In genomic region chr18:55998071-55998522, GRCh38 we compare ENCODE assay signal across 10 cellular contexts.
DNase-seq lines count a peak whose midpoint lies in the region; ATAC-seq, FAIRE-seq and TF ChIP-seq lines count a peak whose summit lies in the region.
"Had no signal": no experiment of that assay in that cellular context is flagged by ENCODE, and none has a peak within 500 bp of the region (broad histone marks: within the 10 kb centered on the region; RNA-seq: fewer than 3 reads in every experiment).

No MANE protein-coding gene starts in this region.

- peak overlapping the region; percentile 75; the same call in 1 of the 2 replicates for H2BK15ac ChIP-seq in H1 (ENCODE audit: low read length)

- DNase-seq in AG04450 (ENCODE audit: low read depth, low spot score) (no peak), NCI-H1694 treated with DMSO at 0.1 percent for 48 hours (lab: John Stamatoyannopoulos, UW) (peak; percentile 50), H1 (ENCODE audit: low read depth in 1 of 2, low spot score in 2 of 2) (peak in 1 of 2 experiments; percentile 51), GF-D8 (lab: John Stamatoyannopoulos, UW) (no peak), NOMO-1 treated with DMSO at 0.1 percent for 48 hours (lab: John Stamatoyannopoulos, UW; ENCODE audit: unreplicated experiment) (no peak)
- DNase-seq: activated CD4-positive, alpha-beta T cell treated with anti-CD3 and anti-CD28 coated beads, Interleukin-2, amount 50 U/mL, for 1 hour had no signal

- H2BK12ac ChIP-seq in H1 (ENCODE audit: low read depth, low read length) = peak overlapping the region; percentile 83; the same call in 1 of the 2 replicates

- H3K36me3 ChIP-seq in H1 (ENCODE audit: control insufficient read depth in 2 of 4, insufficient read depth in 4 of 4, low read length in 3 of 4) (no peaks in the 10 kb centered on the region), muscle layer of duodenum (ENCODE audit: control insufficient read depth in 1 of 2, insufficient read depth in 2 of 2, low read length in 2 of 2) (no peaks in the 10 kb centered on the region)

- H3K27ac ChIP-seq in AG04450 (ENCODE audit: low read depth, low read length) (no peak overlapping the region), H1 (ENCODE audit: low read depth, low read length) (0 out of 2 replicates have a peak overlapping the region, but pooled peaks have one; percentile 33), muscle layer of duodenum (ENCODE audit: low read length) (peak overlapping the region; percentile 7)

- H4K91ac ChIP-seq in H1 (replicated peaks; ENCODE audit: insufficient read length, low read length) = no peak overlapping the region

- TF ChIP-seq RAD21 in H1 (IDR thresholded peaks at IDR 0.05 in 1 of 2, conservative IDR thresholded peaks at IDR 0.05 in 1 of 2; ENCODE audit: low read depth in 2 of 2, low read length in 2 of 2) = peak; percentile 4 to 7; a peak in 1 of 4 replicates

- no peak overlapping the region for H3K56ac ChIP-seq in H1 (replicated peaks; ENCODE audit: insufficient read length, low read depth, low read length)

- no peak for TF ChIP-seq EP300 in H1 (IDR thresholded peaks at IDR 0.05; ENCODE audit: borderline replicate concordance in 1 of 2, low read depth in 2 of 2, low read length in 2 of 2)

- TF ChIP-seq CTCF in AG04450 (IDR thresholded peaks at IDR 0.05; ENCODE audit: low read depth, low read length) = no peak
- no peak for TF ChIP-seq CTCF in H1 (IDR thresholded peaks at IDR 0.05; ENCODE audit: control extremely low read depth in 1 of 3, insufficient read depth in 1 of 3, low read depth in 1 of 3, low read length in 3 of 3)

- no peak overlapping the region for H2BK20ac ChIP-seq in H1 (ENCODE audit: low read length)

- H4K20me1 ChIP-seq in H1 (replicated peaks in 1 of 2; ENCODE audit: control insufficient read depth in 1 of 2, insufficient read depth in 2 of 2, low read length in 2 of 2) = no peaks in the 10 kb centered on the region

- H2AFZ ChIP-seq in H1 (ENCODE audit: low read length) = peak overlapping the region; percentile 36; the same call in 1 of the 2 replicates

- H4K5ac ChIP-seq in H1 (ENCODE audit: insufficient read length, low read depth, low read length) = no peak overlapping the region

- H3K14ac ChIP-seq in H1 (ENCODE audit: insufficient read length) = no peak overlapping the region

- no peak for TF ChIP-seq POLR2A in H1 (IDR thresholded peaks at IDR 0.05; ENCODE audit: control extremely low read depth in 1 of 2, low read depth in 2 of 2, low read length in 2 of 2)

- H3K4me2 ChIP-seq in H1 (ENCODE audit: insufficient read depth in 1 of 2, low read depth in 2 of 2, low read length in 2 of 2) = peak overlapping the region; percentile 22 to 34; a peak in 3 of 4 replicates

- no peaks in the 10 kb centered on the region for H3K79me2 ChIP-seq in H1 (ENCODE audit: control insufficient read depth in 1 of 2, insufficient read depth in 2 of 2, low read length in 2 of 2)

- no peaks in the 10 kb centered on the region for H3K79me1 ChIP-seq in H1 (ENCODE audit: low read depth, low read length)

- 0 out of 2 replicates have a peak overlapping the region, but pooled peaks have one; percentile 21 for H2BK5ac ChIP-seq in H1 (ENCODE audit: low read depth, low read length)

- POLR2A ChIA-PET in AG04450 (lab: Yijun Ruan, JAX) = interaction anchor here (1.1 kb wide), 1 partner anchor 15 kb away, joined by 3 read pairs; no protein-coding TSS in a partner anchor
- POLR2A ChIA-PET in H1 (lab: Charles Lee; ENCODE audit: partially characterized antibody) = no interaction called here

- peak overlapping the region; percentile 14 for H3K4me3 ChIP-seq in AG04450 (ENCODE audit: low read depth, low read length)
- no peak overlapping the region for H3K4me3 ChIP-seq in H1 (ENCODE audit: extremely low read depth in 1 of 4, insufficient read depth in 2 of 4, low read depth in 3 of 4, low read length in 4 of 4)
- H3K4me3 ChIP-seq in muscle layer of duodenum (ENCODE audit: low read depth in 1 of 2, low read length in 2 of 2) = peak overlapping the region; percentile 12 to 34
- H3K4me3 ChIP-seq: lung had no signal

- no peak overlapping the region for H4K8ac ChIP-seq in H1 (ENCODE audit: extremely low read depth, insufficient read depth, low read length)

- CTCF ChIA-PET in AG04450 (lab: Charles Lee) (interaction anchor here (0.7 to 1.4 kb wide), 5 partner anchors 10 to 763 kb away, joined by 3 to 4 read pairs (median 3); no protein-coding TSS in a partner anchor), H1 (lab: Charles Lee; ENCODE audit: partially characterized antibody) (interaction anchor here (1.6 to 1.8 kb wide), 2 partner anchors 9 to 20 kb away, joined by 4 to 6 read pairs; no protein-coding TSS in a partner anchor)

- H3K27me3 ChIP-seq in AG04450 (ENCODE audit: control insufficient read depth, insufficient read depth, low read length) = no peaks in the 10 kb centered on the region
- no peaks in the 10 kb centered on the region for H3K27me3 ChIP-seq in H1 (replicated peaks in 1 of 4; ENCODE audit: control insufficient read depth in 3 of 4, extremely low read depth in 1 of 4, insufficient read depth in 3 of 4, low read length in 3 of 4)
- H3K27me3 ChIP-seq in muscle layer of duodenum (ENCODE audit: low read depth, low read length) = no peaks in the 10 kb centered on the region

- H2BK120ac ChIP-seq in H1 (replicated peaks; ENCODE audit: low read depth, low read length) = no peak overlapping the region

- FAIRE-seq in H1 (lab: Jason Lieb, UNC) = peak; percentile 13

- no peak overlapping the region for H3K23ac ChIP-seq in H1 (ENCODE audit: insufficient read length)

- peak overlapping the region; percentile 84; the same call in 1 of the 2 replicates for H2AK5ac ChIP-seq in H1 (ENCODE audit: low read depth, low read length)

- H3K18ac ChIP-seq in H1 (ENCODE audit: extremely low read depth, low read length) = peak overlapping the region; percentile 2; the same call in 1 of the 2 replicates

- H3K9ac ChIP-seq in H1 (replicated peaks in 1 of 4; ENCODE audit: extremely low read depth in 1 of 4, low read depth in 3 of 4, low read length in 3 of 4) = no peak overlapping the region

- H3K4me1 ChIP-seq in H1 (replicated peaks in 1 of 4; ENCODE audit: control insufficient read depth in 3 of 4, insufficient read depth in 4 of 4, low read length in 3 of 4) (peaks cover 5 to 16% (median 12%) of the 10 kb centered on the region in 4 experiments; a peak in 5 of 7 replicates), muscle layer of duodenum (ENCODE audit: control insufficient read depth in 1 of 2, insufficient read depth in 2 of 2, low read length in 2 of 2) (no peaks in the 10 kb centered on the region)

- ATAC-seq in GM18870 (IDR thresholded peaks at IDR 0.05; ENCODE audit: unreplicated experiment) (no peak), GM21717 (IDR thresholded peaks at IDR 0.05; ENCODE audit: unreplicated experiment) (no peak)

- H3K4ac ChIP-seq in H1 (replicated peaks; ENCODE audit: insufficient read length, low read depth, low read length) = no peak overlapping the region

- 0 out of 2 replicates have a peak, but pooled peaks cover 2% of the 10 kb centered on the region for H3K23me2 ChIP-seq in H1 (ENCODE audit: low read depth, low read length)

- no peaks in the 10 kb centered on the region for H3K9me3 ChIP-seq in AG04450 (ENCODE audit: control insufficient read depth, insufficient read depth, low read length)
- H3K9me3 ChIP-seq in H1 (ENCODE audit: insufficient read depth in 2 of 2, low read depth in 1 of 2, low read length in 1 of 2) = no peaks in the 10 kb centered on the region
- H3K9me3 ChIP-seq in muscle layer of duodenum (ENCODE audit: control insufficient read depth in 1 of 2, low read length in 2 of 2) = no peaks in the 10 kb centered on the region

- WGBS in H1 (ENCODE audit: extremely low coverage in 1 of 2, insufficient coverage in 1 of 2, insufficient read length in 1 of 2, insufficient replicate concordance in 2 of 2, low coverage in 1 of 2, low lambda C conversion rate in 2 of 2, missing lambda C conversion rate in 1 of 2), 2 experiments = 53% methylated on average over 11 of the region's 11 CpGs; no CpG with 5 or more reads in 1 of the 2 experiments

TF ChIP-seq in H1, 55 proteins besides CTCF, POLR2A, EP300 and RAD21:
- 0 out of 2 replicates have a peak, but pooled peaks have one; percentile 36 for TF ChIP-seq TCF12 (IDR thresholded peaks at IDR 0.05; ENCODE audit: low read depth, low read length)
- no peak for TF ChIP-seq BACH1 (IDR thresholded peaks at IDR 0.05; ENCODE audit: low read length)
- TF ChIP-seq CBX8 (IDR thresholded peaks at IDR 0.05; ENCODE audit: borderline replicate concordance, low read depth, low read length) = no peak
- 0 out of 2 replicates have a peak, but pooled peaks have one; percentile 40 for TF ChIP-seq SP1 (IDR thresholded peaks at IDR 0.05; ENCODE audit: low read depth, low read length)

Comparison
In these comparisons a context has a peak if more than half of its experiments do, and no peak if none do; other contexts are left out.
1. H3K4me3 ChIP-seq: peak in AG04450 (single experiment) and muscle layer of duodenum (2 of 2); none in H1 (0 of 4).